Comparison of ENCODE assay signal across 1 cellular context in the genomic region with DNA sequence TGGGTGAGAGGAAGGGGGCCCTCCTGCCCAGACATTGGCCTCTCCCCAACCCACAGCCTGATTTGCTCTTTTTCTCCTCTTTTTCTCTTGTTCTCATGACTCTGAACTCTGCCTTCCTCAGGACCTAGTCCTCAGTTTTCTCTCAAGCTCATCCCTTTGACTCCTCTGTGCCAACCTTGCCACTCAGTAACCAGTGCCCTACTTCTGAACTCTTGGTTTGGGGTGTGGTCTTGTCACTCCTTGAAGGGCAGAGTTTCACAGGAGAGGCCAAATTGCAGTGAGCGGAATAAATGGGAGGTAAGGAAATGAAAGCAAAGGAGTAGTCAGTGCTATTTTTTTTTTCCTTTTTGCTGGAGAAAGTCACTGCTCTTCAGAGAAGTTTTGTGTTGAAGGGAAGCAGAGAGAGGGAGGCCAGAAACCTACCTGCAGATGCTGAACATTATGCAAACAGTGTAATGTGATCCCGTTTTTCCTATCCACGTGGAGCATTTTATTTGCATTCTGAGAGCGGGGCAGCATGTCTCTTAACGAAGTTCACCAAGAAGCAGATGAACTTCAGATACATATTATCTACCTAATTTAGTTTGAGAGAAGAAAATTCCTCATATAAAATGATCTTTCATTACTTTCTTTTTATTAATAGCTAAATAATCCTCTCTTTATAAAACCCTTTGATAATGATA.
TF ChIP-seq lines count a peak whose summit lies in the region.

No MANE protein-coding gene starts in this region.

TF ChIP-seq in H1, 55 proteins besides CTCF, POLR2A, EP300 and RAD21:
- TF ChIP-seq CHD1 (IDR thresholded peaks at IDR 0.05; ENCODE audit: low read depth, low read length) (no peak), TAF7 (optimal IDR thresholded peaks at IDR 0.05; ENCODE audit: borderline replicate concordance, low read depth, low read length) (no peak), EGR1 (IDR thresholded peaks at IDR 0.05; ENCODE audit: borderline replicate concordance, low read depth, low read length) (no peak), RFX5 (IDR thresholded peaks at IDR 0.05; ENCODE audit: borderline replicate concordance, low read depth, low read length) (no peak), TEAD4 (IDR thresholded peaks at IDR 0.05; ENCODE audit: low read depth, low read length) (no peak), EZH2 (IDR thresholded peaks at IDR 0.05; ENCODE audit: low read depth, low read length, severe bottlenecking) (no peak), YY1 (IDR thresholded peaks at IDR 0.05; ENCODE audit: low read depth, low read length) (no peak)
